10 cellular contexts compared by ENCODE assay signal in the genomic region with DNA sequence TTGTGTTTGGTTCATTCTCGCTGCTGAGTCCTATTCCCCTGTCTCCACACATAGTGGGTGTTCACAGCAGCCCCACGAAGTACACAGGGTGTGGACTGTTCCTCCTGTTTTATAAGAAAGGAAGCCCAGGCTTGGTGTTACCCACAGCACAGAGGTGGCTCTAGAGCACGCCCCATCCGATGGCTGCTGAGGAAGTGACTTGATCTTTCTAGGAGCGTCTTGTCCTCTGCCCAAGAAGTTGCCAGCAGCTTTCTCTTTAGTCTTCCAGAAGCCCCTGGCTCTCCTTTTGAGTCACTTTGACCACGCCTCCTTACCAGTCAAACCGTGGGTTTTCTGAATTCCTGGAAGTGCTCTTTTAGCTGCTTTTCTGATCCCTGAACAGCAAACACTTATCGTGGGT.
DNase-seq lines count a peak whose midpoint lies in the region.
"Had no signal": no experiment of that assay in that cellular context is flagged by ENCODE, and none has a peak within 500 bp of the region (broad histone marks: within the 10 kb centered on the region; RNA-seq: fewer than 3 reads in every experiment).

No MANE protein-coding gene starts in this region.

- DNase-seq in Jurkat, Clone E6-1 (ENCODE audit: low read depth, low spot score): peak; percentile 56
- peak; percentile 76 for DNase-seq in activated CD8-positive, alpha-beta memory T cell treated with anti-CD3 and anti-CD28 coated beads, Interleukin-2, amount 50 U/mL, for 48 hours
- DNase-seq in immature natural killer cell (peak; percentile 74 to 81 (median 77)), mucosa of gallbladder (ENCODE audit: low spot score) (no peak), cerebellum (ENCODE audit: low spot score) (no peak), OCI-M2 (lab: John Stamatoyannopoulos, UW; ENCODE audit: unreplicated experiment) (no peak), nucleus accumbens (lab: John Stamatoyannopoulos, UW) (no peak)
- peak; percentile 25 to 35 for DNase-seq in stimulated activated CD8-positive, alpha-beta memory T cell treated with anti-CD3 and anti-CD28 coated beads, Interleukin-4, amount 100 ng/mL, for 4 hours (ENCODE audit: low read depth in 2 of 2, low spot score in 1 of 2)

- peaks cover 12 to 15% (median 14%) of the 10 kb centered on the region in 3 donors for H3K27me3 Mint-ChIP-seq in immature natural killer cell (ENCODE audit: low read depth in 3 of 3)

- H3K4me3 ChIP-seq in Jurkat, Clone E6-1 (ENCODE audit: low read length): peak overlapping the region; percentile 19
- H3K4me3 ChIP-seq: cardiac muscle cell had no signal

- peak overlapping the region; percentile 69 to 90 (median 84) for H3K4me3 Mint-ChIP-seq in immature natural killer cell
- H3K4me3 Mint-ChIP-seq: neural crest cell had no signal

- peaks cover 90 to 100% of the 10 kb centered on the region in 2 donors for H3K4me1 Mint-ChIP-seq in immature natural killer cell

- peak overlapping the region; percentile 92 to 99 (median 96) for H3K27ac Mint-ChIP-seq in immature natural killer cell

- peaks cover 0 to 5% (median 0%) of the 10 kb centered on the region in 6 donors for H3K9me3 Mint-ChIP-seq in immature natural killer cell

- peaks cover 8 to 17% (median 15%) of the 10 kb centered on the region in 3 donors for H3K36me3 Mint-ChIP-seq in immature natural killer cell

Comparison
In these comparisons a context has a peak if more than half of its experiments do, and no peak if none do; other contexts are left out.
1. DNase-seq: peak in Jurkat, Clone E6-1 (single experiment), activated CD8-positive, alpha-beta memory T cell treated with anti-CD3 and anti-CD28 coated beads, Interleukin-2, amount 50 U/mL, for 48 hours (single experiment), immature natural killer cell (3 of 3) and stimulated activated CD8-positive, alpha-beta memory T cell treated with anti-CD3 and anti-CD28 coated beads, Interleukin-4, amount 100 ng/mL, for 4 hours (2 of 2); none in mucosa of gallbladder (single experiment), cerebellum (single experiment), OCI-M2 (single experiment) and nucleus accumbens (0 of 56).